Comparison of ENCODE assay signal across 19 cellular contexts in genomic region chr7:26343837-26344236, GRCh38. TPM values are rescaled to one million over a fixed set of nuclear protein-coding genes. Genes with fewer than 3 reads are reported as not detected.
DNase-seq lines count a peak whose midpoint lies in the region; ATAC-seq and TF ChIP-seq lines count a peak whose summit lies in the region.
"Had no signal": no experiment of that assay in that cellular context is flagged by ENCODE, and none has a peak within 500 bp of the region (broad histone marks: within the 10 kb centered on the region; RNA-seq: fewer than 3 reads in every experiment).

No MANE protein-coding gene starts in this region.

- no peak overlapping the region for H4K8ac ChIP-seq in neuronal stem cell (ENCODE audit: low read depth, low read length)

- H2AFZ ChIP-seq in neuronal stem cell (ENCODE audit: low read length): no peak overlapping the region
- H2AFZ ChIP-seq: GM23338 had no signal

- no peak overlapping the region for H2BK5ac ChIP-seq in neuronal stem cell (ENCODE audit: low read length)

- no peak overlapping the region for H4K91ac ChIP-seq in neuronal stem cell (ENCODE audit: low read depth, low read length, poor library complexity)

- H3K23ac ChIP-seq in neuronal stem cell (ENCODE audit: low read depth, low read length, poor library complexity): no peak overlapping the region

- no peaks in the 10 kb centered on the region for H3K79me1 ChIP-seq in neuronal stem cell (ENCODE audit: low read depth, low read length)

- intact Hi-C loops in activated CD4-positive, alpha-beta T cell treated with anti-CD3 and anti-CD28 coated beads for 36 hours (cut with DNase I, micrococcal nuclease): no loop called here

- H3K27me3 ChIP-seq in neuronal stem cell (ENCODE audit: control insufficient read depth in 3 of 3, insufficient read depth in 3 of 3, low read depth in 1 of 3, low read length in 3 of 3): no peaks in the 10 kb centered on the region
- no peaks in the 10 kb centered on the region for H3K27me3 ChIP-seq in subcutaneous abdominal adipose tissue (ENCODE audit: control insufficient read depth in 5 of 5, insufficient read depth in 4 of 5, low read length in 5 of 5)
- no peaks in the 10 kb centered on the region for H3K27me3 ChIP-seq in brain microvascular endothelial cell (replicated peaks)

- no peak overlapping the region for H2BK15ac ChIP-seq in neuronal stem cell (ENCODE audit: low read length)

- H3K18ac ChIP-seq in neuronal stem cell (ENCODE audit: low read length): no peak overlapping the region

- H3K9me3 Mint-ChIP-seq in activated CD4-positive, alpha-beta T cell treated with anti-CD3 and anti-CD28 coated beads, Interleukin-2, amount 10 ng/mL, durations not matched to agents 7 days and 5 days: no peaks in the 10 kb centered on the region
- no peaks in the 10 kb centered on the region for H3K9me3 Mint-ChIP-seq in activated CD4-positive, alpha-beta T cell treated with anti-CD3 and anti-CD28 coated beads for 36 hours (ENCODE audit: low read depth)
- no peaks in the 10 kb centered on the region for H3K9me3 Mint-ChIP-seq in stimulated activated memory B cell treated with anti-CD40 and anti-IgM and Interleukin-4, amounts not matched to agents 10 μg/mL and 1 μg/mL and 100 μg/mL, for 72 hours
- H3K9me3 Mint-ChIP-seq in endothelial cell (ENCODE audit: unreplicated experiment): no peaks in the 10 kb centered on the region
- H3K9me3 Mint-ChIP-seq: CD4-positive, alpha-beta memory T cell; GM23338 had no signal

- WGBS in neuronal stem cell (ENCODE audit: extremely low coverage in 2 of 2, insufficient read length in 2 of 2, insufficient replicate concordance in 1 of 2), 2 donors: no CpG with 5 or more reads among the region's 2 CpGs

- H3K4me3 ChIP-seq in neuronal stem cell (ENCODE audit: low read length in 2 of 2) (no peak overlapping the region), subcutaneous abdominal adipose tissue (ENCODE audit: low read depth in 1 of 5, low read length in 5 of 5) (no peak overlapping the region), brain microvascular endothelial cell (ENCODE audit: low read depth, low read length) (no peak overlapping the region)
- H3K4me3 ChIP-seq: A549, GM23338 had no signal

- in situ Hi-C loops in brain microvascular endothelial cell (cut with HindIII; ENCODE audit: low pct_ligation_motif_present, low sequenced_read_pairs): no loop called here

- H2AK5ac ChIP-seq in neuronal stem cell (ENCODE audit: low read depth, low read length): no peak overlapping the region

- peak overlapping the region; percentile 13 for H3K27ac Mint-ChIP-seq in activated CD4-positive, alpha-beta T cell treated with anti-CD3 and anti-CD28 coated beads, Interleukin-2, amount 10 ng/mL, durations not matched to agents 7 days and 5 days
- no peak overlapping the region for H3K27ac Mint-ChIP-seq in activated CD4-positive, alpha-beta T cell treated with anti-CD3 and anti-CD28 coated beads for 36 hours
- H3K27ac Mint-ChIP-seq in stimulated activated memory B cell treated with anti-CD40 and anti-IgM and Interleukin-4, amounts not matched to agents 10 μg/mL and 1 μg/mL and 100 μg/mL, for 72 hours: no peak overlapping the region
- no peak overlapping the region for H3K27ac Mint-ChIP-seq in endothelial cell (ENCODE audit: unreplicated experiment)
- H3K27ac Mint-ChIP-seq: GM23338 had no signal

- no peak overlapping the region for H3K4me3 Mint-ChIP-seq in activated CD4-positive, alpha-beta T cell treated with anti-CD3 and anti-CD28 coated beads, Interleukin-2, amount 10 ng/mL, durations not matched to agents 7 days and 5 days
- no peak overlapping the region for H3K4me3 Mint-ChIP-seq in activated CD4-positive, alpha-beta T cell treated with anti-CD3 and anti-CD28 coated beads for 36 hours
- no peak overlapping the region for H3K4me3 Mint-ChIP-seq in stimulated activated memory B cell treated with anti-CD40 and anti-IgM and Interleukin-4, amounts not matched to agents 10 μg/mL and 1 μg/mL and 100 μg/mL, for 72 hours
- H3K4me3 Mint-ChIP-seq in endothelial cell (ENCODE audit: unreplicated experiment): no peak overlapping the region
- H3K4me3 Mint-ChIP-seq: CD4-positive, alpha-beta memory T cell; GM23338 had no signal

- no peak overlapping the region for H3K27ac ChIP-seq in neuronal stem cell (replicated peaks; ENCODE audit: low read length)
- H3K27ac ChIP-seq in subcutaneous abdominal adipose tissue (ENCODE audit: low read depth, low read length): peak overlapping the region; percentile 38
- H3K27ac ChIP-seq in brain microvascular endothelial cell: no peak overlapping the region
- H3K27ac ChIP-seq: 22Rv1, A549, C4-2B had no signal

- POLR2A ChIA-PET in activated CD4-positive, alpha-beta T cell treated with anti-CD3 and anti-CD28 coated beads, Interleukin-2, amount 10 ng/mL, durations not matched to agents 7 days and 5 days (lab: Charles Lee): no interaction called here
- POLR2A ChIA-PET in activated CD4-positive, alpha-beta T cell treated with anti-CD3 and anti-CD28 coated beads for 36 hours (lab: Charles Lee): no interaction called here

- no peak overlapping the region for H2BK120ac ChIP-seq in neuronal stem cell (ENCODE audit: low read depth, low read length)

- H3K4ac ChIP-seq in neuronal stem cell (ENCODE audit: low read length): no peak overlapping the region

- ATAC-seq in activated CD4-positive, alpha-beta T cell treated with anti-CD3 and anti-CD28 coated beads for 36 hours: no peak
- ATAC-seq in left lobe of liver: peak; percentile 41
- no peak for ATAC-seq in stimulated activated memory B cell treated with anti-CD40 and anti-IgM and Interleukin-4, amounts not matched to agents 10 μg/mL and 1 μg/mL and 100 μg/mL, for 72 hours
- ATAC-seq: A549, GM23338 had no signal

- TF ChIP-seq CTCF in brain microvascular endothelial cell (IDR thresholded peaks at IDR 0.05; ENCODE audit: low read depth, low read length, missing control alignments) (no peak), endothelial cell (IDR thresholded peaks at IDR 0.05; ENCODE audit: unreplicated experiment) (no peak)

- H3K36me3 Mint-ChIP-seq in activated CD4-positive, alpha-beta T cell treated with anti-CD3 and anti-CD28 coated beads, Interleukin-2, amount 10 ng/mL, durations not matched to agents 7 days and 5 days (ENCODE audit: low read depth): peaks cover 28% of the 10 kb centered on the region
- H3K36me3 Mint-ChIP-seq in activated CD4-positive, alpha-beta T cell treated with anti-CD3 and anti-CD28 coated beads for 36 hours (ENCODE audit: low read depth): peaks cover 20% of the 10 kb centered on the region
- H3K36me3 Mint-ChIP-seq in stimulated activated memory B cell treated with anti-CD40 and anti-IgM and Interleukin-4, amounts not matched to agents 10 μg/mL and 1 μg/mL and 100 μg/mL, for 72 hours: peaks cover 45% of the 10 kb centered on the region
- H3K36me3 Mint-ChIP-seq in endothelial cell (ENCODE audit: low read depth, unreplicated experiment): no peaks in the 10 kb centered on the region

- H3K4me1 ChIP-seq in neuronal stem cell (ENCODE audit: control insufficient read depth in 2 of 2, insufficient read depth in 1 of 2, low read depth in 1 of 2, low read length in 2 of 2) (peaks cover 0 to 4% of the 10 kb centered on the region in 2 donors), subcutaneous abdominal adipose tissue (ENCODE audit: control insufficient read depth in 5 of 5, insufficient read depth in 5 of 5, low read length in 5 of 5) (peaks cover 3 to 30% (median 13%) of the 10 kb centered on the region in 5 donors)

- no peak overlapping the region for H2BK12ac ChIP-seq in neuronal stem cell (ENCODE audit: low read length)

- H3K36me3 ChIP-seq in neuronal stem cell (replicated peaks in 1 of 2; ENCODE audit: control insufficient read depth in 2 of 2, insufficient read depth in 2 of 2, low read length in 2 of 2): no peaks in the 10 kb centered on the region
- H3K36me3 ChIP-seq in subcutaneous abdominal adipose tissue (ENCODE audit: control insufficient read depth in 5 of 5, insufficient read depth in 5 of 5, low read length in 5 of 5): peaks cover 0 to 8% (median 0%) of the 10 kb centered on the region in 5 donors
- no peaks in the 10 kb centered on the region for H3K36me3 ChIP-seq in brain microvascular endothelial cell (replicated peaks)

- H3K4me2 ChIP-seq in neuronal stem cell (ENCODE audit: insufficient read depth, low read length, poor library complexity, severe bottlenecking): no peak overlapping the region
- H3K4me2 ChIP-seq: A549, GM23338 had no signal

- H3K27me3 Mint-ChIP-seq in activated CD4-positive, alpha-beta T cell treated with anti-CD3 and anti-CD28 coated beads, Interleukin-2, amount 10 ng/mL, durations not matched to agents 7 days and 5 days: no peaks in the 10 kb centered on the region
- no peaks in the 10 kb centered on the region for H3K27me3 Mint-ChIP-seq in activated CD4-positive, alpha-beta T cell treated with anti-CD3 and anti-CD28 coated beads for 36 hours
- no peaks in the 10 kb centered on the region for H3K27me3 Mint-ChIP-seq in stimulated activated memory B cell treated with anti-CD40 and anti-IgM and Interleukin-4, amounts not matched to agents 10 μg/mL and 1 μg/mL and 100 μg/mL, for 72 hours
- no peaks in the 10 kb centered on the region for H3K27me3 Mint-ChIP-seq in endothelial cell (ENCODE audit: unreplicated experiment)
- H3K27me3 Mint-ChIP-seq: CD4-positive, alpha-beta memory T cell had no signal

- H3K14ac ChIP-seq in neuronal stem cell (ENCODE audit: low read length): no peak overlapping the region

- H3K9ac ChIP-seq in neuronal stem cell (ENCODE audit: low read depth, low read length, poor library complexity) (peak overlapping the region; percentile 50), subcutaneous abdominal adipose tissue (ENCODE audit: low read length in 5 of 5) (peak overlapping the region in 2 of 5 donors; percentile 19 to 51)

- peaks cover 8% of the 10 kb centered on the region for H3K4me1 Mint-ChIP-seq in activated CD4-positive, alpha-beta T cell treated with anti-CD3 and anti-CD28 coated beads, Interleukin-2, amount 10 ng/mL, durations not matched to agents 7 days and 5 days
- H3K4me1 Mint-ChIP-seq in activated CD4-positive, alpha-beta T cell treated with anti-CD3 and anti-CD28 coated beads for 36 hours: peaks cover 11% of the 10 kb centered on the region
- H3K4me1 Mint-ChIP-seq in stimulated activated memory B cell treated with anti-CD40 and anti-IgM and Interleukin-4, amounts not matched to agents 10 μg/mL and 1 μg/mL and 100 μg/mL, for 72 hours: peaks cover 57% of the 10 kb centered on the region
- no peaks in the 10 kb centered on the region for H3K4me1 Mint-ChIP-seq in endothelial cell (ENCODE audit: unreplicated experiment)

- CTCF ChIA-PET in activated CD4-positive, alpha-beta T cell treated with anti-CD3 and anti-CD28 coated beads, Interleukin-2, amount 10 ng/mL, durations not matched to agents 7 days and 5 days (lab: Charles Lee): interaction anchor here (1.2 kb wide), 1 partner anchor 25 kb away, joined by 3 read pairs; no protein-coding TSS in a partner anchor
- CTCF ChIA-PET in activated CD4-positive, alpha-beta T cell treated with anti-CD3 and anti-CD28 coated beads for 36 hours (lab: Charles Lee): no interaction called here

- no peak for DNase-seq in activated CD4-positive, alpha-beta T cell treated with anti-CD3 and anti-CD28 coated beads, Interleukin-2, amount 10 ng/mL, durations not matched to agents 7 days and 5 days
- DNase-seq in activated CD4-positive, alpha-beta T cell treated with anti-CD3 and anti-CD28 coated beads for 36 hours: no peak
- peak; percentile 70 for DNase-seq in left lobe of liver (ENCODE audit: low spot score)
- DNase-seq in neuronal stem cell (ENCODE audit: low spot score): no peak
- no peak for DNase-seq in brain microvascular endothelial cell
- DNase-seq in endothelial cell (ENCODE audit: low spot score): no peak
- DNase-seq: AML-193; CD4-positive, alpha-beta memory T cell; DMS153; DMS79; GDM1; HCEC 1CT had no signal

- H3K9me3 ChIP-seq in neuronal stem cell (replicated peaks in 1 of 2; ENCODE audit: control insufficient read depth in 2 of 2, insufficient read depth in 1 of 2, low read depth in 1 of 2, low read length in 2 of 2) (no peaks in the 10 kb centered on the region), subcutaneous abdominal adipose tissue (ENCODE audit: control insufficient read depth in 5 of 5, low read length in 5 of 5) (no peaks in the 10 kb centered on the region)
- H3K9me3 ChIP-seq: A549 had no signal

RNA-seq across cellular contexts. Expression of gene SNX10, which starts 52.2 kb away (rescaled TPM):
- total RNA-seq in activated CD4-positive, alpha-beta T cell treated with anti-CD3 and anti-CD28 coated beads, Interleukin-2, amount 10 ng/mL, durations not matched to agents 7 days and 5 days: 10 to 100 TPM; 28.1 to 28.9 TPM
- 10 to 100 TPM; 28.1 to 35.5 TPM for total RNA-seq in activated CD4-positive, alpha-beta T cell treated with anti-CD3 and anti-CD28 coated beads for 36 hours
- 27.4 TPM for total RNA-seq in left lobe of liver
- 9.4 TPM for polyA plus RNA-seq in neuronal stem cell (2013, experiment 1 of 2)
- 9.6 TPM for polyA plus RNA-seq in neuronal stem cell (2013, experiment 2 of 2)
- total RNA-seq in endothelial cell (ENCODE audit: unreplicated experiment): 13.8 TPM
- polyA plus RNA-seq: BJ had no signal
